Comparison of ENCODE assay signal across 8 cellular contexts in the genomic region with DNA sequence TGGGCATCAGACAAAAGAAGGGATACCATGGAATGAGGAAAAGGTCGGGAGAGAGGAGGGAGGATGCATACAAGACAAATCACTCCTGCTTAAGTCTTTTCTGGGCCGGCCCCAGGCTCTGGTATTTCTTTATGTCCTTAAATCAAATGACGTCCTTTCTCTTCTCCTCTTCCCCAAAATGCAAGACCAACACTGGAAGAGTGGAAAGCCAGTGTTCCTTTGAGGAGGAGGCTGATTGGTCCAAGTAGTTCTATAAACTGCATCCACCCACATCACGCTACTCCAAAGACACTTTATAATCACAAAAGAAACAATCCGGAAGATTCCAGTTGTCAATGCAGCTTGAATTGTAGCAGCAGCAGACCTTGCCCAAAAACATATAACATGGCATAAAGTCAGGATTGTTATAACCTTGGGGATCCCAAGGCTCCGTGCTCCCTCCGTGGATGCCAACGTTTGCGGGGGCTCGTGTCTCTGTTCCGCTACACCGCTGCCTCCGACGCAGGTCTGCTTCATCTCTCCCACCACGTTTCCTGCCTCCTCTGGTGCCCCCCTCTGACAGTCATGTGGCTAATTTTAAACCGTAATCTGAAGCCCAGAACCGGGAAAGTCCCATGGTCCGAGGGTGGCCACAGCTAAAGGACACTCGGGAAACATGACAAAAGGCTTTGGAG. TPM values are rescaled to one million over a fixed set of nuclear protein-coding genes. Genes with fewer than 3 reads are reported as not detected.
DNase-seq lines count a peak whose midpoint lies in the region; ATAC-seq and TF ChIP-seq lines count a peak whose summit lies in the region.

No MANE protein-coding gene starts in this region.

- peaks cover 0 to 5% (median 0%) of the 10 kb centered on the region in 4 donors for H3K4me1 ChIP-seq in liver (ENCODE audit: control insufficient read depth in 4 of 4, insufficient read depth in 4 of 4, low read length in 3 of 4)

- no peaks in the 10 kb centered on the region for H3K27me3 Mint-ChIP-seq in CD4-positive, alpha-beta T cell

- intact Hi-C loops in CD4-positive, alpha-beta T cell (cut with DNase I, micrococcal nuclease): loop anchor here (2.0 to 5.0 kb wide), 6 partner anchors 54 to 430 kb away; partner anchors contain the start of gene NOL7 (in 1 of the 2)
- intact Hi-C loops in posterior vena cava (cut with DNase I): no loop called here

- H3K4me3 Mint-ChIP-seq in CD4-positive, alpha-beta T cell: peak overlapping the region; percentile 44

- H3K9me3 ChIP-seq in CD4-positive, alpha-beta T cell (ENCODE audit: control insufficient read depth, low read length): no peaks in the 10 kb centered on the region
- H3K9me3 ChIP-seq in liver (ENCODE audit: control insufficient read depth in 4 of 4, low read length in 3 of 4): peaks cover 0 to 4% (median 1%) of the 10 kb centered on the region in 4 donors

- 41% methylated on average over 19 of the region's 19 CpGs for WGBS in liver

- peak; percentile 55 for TF ChIP-seq CTCF in CD4-positive, alpha-beta T cell (IDR thresholded peaks at IDR 0.05)
- TF ChIP-seq CTCF in cardiac fibroblast (IDR thresholded peaks at IDR 0.05; ENCODE audit: low read depth, low read length): no peak
- no peak for TF ChIP-seq CTCF in liver (IDR thresholded peaks at IDR 0.05; ENCODE audit: low read depth, low read length, missing input control)

- TF ChIP-seq RAD21 in liver (IDR thresholded peaks at IDR 0.05): peak; percentile 22 to 38

- H3K4me1 Mint-ChIP-seq in CD4-positive, alpha-beta T cell (ENCODE audit: low read depth): peaks cover 38% of the 10 kb centered on the region

- no peak overlapping the region for H3K9ac ChIP-seq in liver (ENCODE audit: low read depth in 1 of 2, low read length in 2 of 2)

- H3K27ac ChIP-seq in CD4-positive, alpha-beta T cell (ENCODE audit: low read depth, low read length): no peak overlapping the region
- H3K27ac ChIP-seq in liver (ENCODE audit: low read depth in 1 of 2, low read length in 2 of 2): no peak overlapping the region

- CTCF ChIA-PET in CD4-positive, alpha-beta T cell (lab: Charles Lee): interaction anchor here (0.9 to 1.1 kb wide), 3 partner anchors 15 to 133 kb away, joined by 3 read pairs; no protein-coding TSS in a partner anchor

- H3K27me3 ChIP-seq in CD4-positive, alpha-beta T cell (ENCODE audit: control insufficient read depth, insufficient read depth, low read length): no peaks in the 10 kb centered on the region
- no peaks in the 10 kb centered on the region for H3K27me3 ChIP-seq in liver (ENCODE audit: control insufficient read depth in 4 of 4, insufficient read depth in 4 of 4, low read length in 3 of 4)

- peak overlapping the region; percentile 18 to 24 for H3K4me3 ChIP-seq in cardiac fibroblast (replicated peaks in 1 of 2; ENCODE audit: low read depth in 2 of 2, low read length in 2 of 2)
- no peak overlapping the region for H3K4me3 ChIP-seq in liver (ENCODE audit: low read depth in 1 of 3, low read length in 3 of 3)

- H3K27ac Mint-ChIP-seq in CD4-positive, alpha-beta T cell: no peak overlapping the region

- H3K36me3 Mint-ChIP-seq in CD4-positive, alpha-beta T cell (ENCODE audit: low read depth): no peaks in the 10 kb centered on the region

- H3K9me3 Mint-ChIP-seq in CD4-positive, alpha-beta T cell: no peaks in the 10 kb centered on the region

- DNase-seq in CD4-positive, alpha-beta T cell: peak; percentile 12 to 47 (median 24)
- peak; percentile 55 for DNase-seq in SK-N-DZ (ENCODE audit: low spot score)
- peak; percentile 44 to 48 for DNase-seq in cardiac fibroblast (ENCODE audit: low read depth in 2 of 2)
- DNase-seq in stimulated activated CD8-positive, alpha-beta memory T cell treated with anti-CD3 and anti-CD28 coated beads, Interleukin-12 subunit alpha, Interleukin-12 subunit beta, amount 100 ng/mL, for 4 hours (ENCODE audit: low read depth): peak; percentile 13
- DNase-seq in NCI-H69 (lab: John Stamatoyannopoulos, UW): no peak
- no peak for DNase-seq in posterior vena cava (ENCODE audit: low spot score)

- H3K36me3 ChIP-seq in liver (ENCODE audit: control insufficient read depth in 4 of 4, insufficient read depth in 3 of 4, low read depth in 1 of 4, low read length in 3 of 4): no peaks in the 10 kb centered on the region

- POLR2A ChIA-PET in CD4-positive, alpha-beta T cell (lab: Charles Lee): no interaction called here

- peak; percentile 51 for ATAC-seq in CD4-positive, alpha-beta T cell (ENCODE audit: poor library complexity)
- no peak for ATAC-seq in HG03196 (IDR thresholded peaks at IDR 0.05; ENCODE audit: unreplicated experiment)

TF ChIP-seq in liver, 16 proteins besides CTCF, POLR2A, EP300 and RAD21:
- no peak for TF ChIP-seq REST (IDR thresholded peaks at IDR 0.05)
- TF ChIP-seq TAF1 (conservative IDR thresholded peaks at IDR 0.05): no peak
- no peak for TF ChIP-seq EGR1 (IDR thresholded peaks at IDR 0.05; ENCODE audit: low read depth in 2 of 2)
- TF ChIP-seq JUND (IDR thresholded peaks at IDR 0.05): no peak
- no peak for TF ChIP-seq HNF4G (IDR thresholded peaks at IDR 0.05)
- TF ChIP-seq MAX (IDR thresholded peaks at IDR 0.05): no peak
- TF ChIP-seq, protein P1, sequence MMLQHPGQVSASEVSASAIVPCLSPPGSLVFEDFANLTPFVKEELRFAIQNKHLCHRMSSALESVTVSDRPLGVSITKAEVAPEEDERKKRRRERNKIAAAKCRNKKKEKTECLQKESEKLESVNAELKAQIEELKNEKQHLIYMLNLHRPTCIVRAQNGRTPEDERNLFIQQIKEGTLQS (IDR thresholded peaks at IDR 0.05): no peak
- no peak for TF ChIP-seq YY1 (IDR thresholded peaks at IDR 0.05)
- no peak for TF ChIP-seq ZBTB33 (IDR thresholded peaks at IDR 0.05)
- TF ChIP-seq RXRA (IDR thresholded peaks at IDR 0.05): no peak
- no peak for TF ChIP-seq GABPA (IDR thresholded peaks at IDR 0.05 in 1 of 2, conservative IDR thresholded peaks at IDR 0.05 in 1 of 2)

RNA-seq across cellular contexts. Expression of gene MCUR1, which starts 47.1 kb away (rescaled TPM):
- 1 to 10 TPM; 3.2 to 4.5 TPM for total RNA-seq in CD4-positive, alpha-beta T cell
- 23.1 and 24.5 TPM in 2 replicates for polyA plus RNA-seq in SK-N-DZ (2014; cell fraction: cytosol; rRNA removed)
- polyA plus RNA-seq in SK-N-DZ (2014; cell fraction: nucleus; rRNA removed): 10.2 and 13.2 TPM in 2 replicates
- total RNA-seq in liver: 1 to 10 TPM; 7.4 TPM
- 10 to 100 TPM in 1 of 2 donors, 1 to 10 TPM in 1; 7.3 to 17.3 TPM for polyA plus RNA-seq in liver
- 10 to 100 TPM; 14.3 to 24.2 TPM for total RNA-seq in posterior vena cava

RNA-seq across cellular contexts. Expression of gene RANBP9, which starts 55.6 kb away (rescaled TPM):
- 10 to 100 TPM; 60.8 to 62.9 TPM for total RNA-seq in CD4-positive, alpha-beta T cell
- 37.6 and 40.1 TPM in 2 replicates for polyA plus RNA-seq in SK-N-DZ (2014; cell fraction: cytosol; rRNA removed)
- polyA plus RNA-seq in SK-N-DZ (2014; cell fraction: nucleus; rRNA removed): 30.7 and 38.3 TPM in 2 replicates
- total RNA-seq in liver (10 to 100 TPM; 18.6 to 25.2 TPM), posterior vena cava (10 to 100 TPM; 33.9 to 36.9 TPM)
- 1 to 10 TPM; 5.8 to 9.7 TPM for polyA plus RNA-seq in liver

Comparison
In these comparisons a context has a peak if more than half of its experiments do, and no peak if none do; other contexts are left out.
1. DNase-seq: peak in CD4-positive, alpha-beta T cell (10 of 10), SK-N-DZ (single experiment), cardiac fibroblast (2 of 2) and stimulated activated CD8-positive, alpha-beta memory T cell treated with anti-CD3 and anti-CD28 coated beads, Interleukin-12 subunit alpha, Interleukin-12 subunit beta, amount 100 ng/mL, for 4 hours (single experiment); none in NCI-H69 (single experiment) and posterior vena cava (single experiment).
2. H3K4me3 ChIP-seq: peak in cardiac fibroblast (2 of 2); none in liver (0 of 3).
3. intact Hi-C loops: an anchor here in CD4-positive, alpha-beta T cell (2.0 to 5.0 kb wide); none called in posterior vena cava.